Comparison of ENCODE assay signal across 31 cellular contexts in genomic region chr1:164477336-164477735, GRCh38.
"Had no signal": no experiment of that assay in that cellular context is flagged by ENCODE, and none has a peak within 500 bp of the region (broad histone marks: within the 10 kb centered on the region; RNA-seq: fewer than 3 reads in every experiment).

No MANE protein-coding gene starts in this region.

- H3K27me3 Mint-ChIP-seq: effector memory CD8-positive, alpha-beta T cell; stimulated activated naive CD8-positive, alpha-beta T cell treated with anti-CD3 and anti-CD28 coated beads, Interleukin-15, amount 100 ng/mL, for 72 hours had no signal

- H3K4me1 Mint-ChIP-seq: immature natural killer cell; memory B cell; natural killer cell; neural crest cell; stimulated activated naive CD8-positive, alpha-beta T cell treated with anti-CD3 and anti-CD28 coated beads, Interleukin-15, amount 100 ng/mL, for 72 hours had no signal

- H3K27ac Mint-ChIP-seq: effector memory CD8-positive, alpha-beta T cell; immature natural killer cell; memory B cell; natural killer cell; stimulated activated naive CD8-positive, alpha-beta T cell treated with anti-CD3 and anti-CD28 coated beads, Interleukin-15, amount 100 ng/mL, for 72 hours had no signal

- H3K4me3 Mint-ChIP-seq: effector memory CD8-positive, alpha-beta T cell; immature natural killer cell; memory B cell; natural killer cell; neural crest cell; stimulated activated naive CD8-positive, alpha-beta T cell treated with anti-CD3 and anti-CD28 coated beads, Interleukin-15, amount 100 ng/mL, for 72 hours had no signal

- FAIRE-seq: endometrium, urothelium cell line had no signal

- DNase-seq: cortex of kidney; effector memory CD8-positive, alpha-beta T cell; erythroblast; esophagus squamous epithelium; foreskin melanocyte; glutamatergic neuron; heart right ventricle; hippocampal formation; immature natural killer cell; islet precursor cell; kidney glomerular epithelial cell; left colon; left ventricle myocardium superior; lower lobe of right lung; natural killer cell; stimulated activated CD4-positive, alpha-beta T cell treated with anti-CD3 and anti-CD28 coated beads, Interleukin-12 subunit alpha, Interleukin-12 subunit beta, amount 100 ng/mL, for 4 hours; stimulated activated CD4-positive, alpha-beta T cell treated with anti-CD3 and anti-CD28 coated beads, Interleukin-1b, Interleukin-23, amount 100 ng/mL, for 48 hours; stimulated activated CD4-positive, alpha-beta T cell treated with anti-CD3 and anti-CD28 coated beads, Interleukin-4, amount 100 ng/mL, for 1 hour; stimulated activated CD8-positive, alpha-beta memory T cell treated with anti-CD3 and anti-CD28 coated beads, Interleukin-4, amount 100 ng/mL, for 48 hours; stimulated activated naive CD4-positive, alpha-beta T cell; stimulated activated naive CD8-positive, alpha-beta T cell treated with anti-CD3 and anti-CD28 coated beads, Interleukin-15, amount 100 ng/mL, for 72 hours; thyroid gland; trophoblast cell had no signal

- H3K36me3 Mint-ChIP-seq: immature natural killer cell, memory B cell, natural killer cell had no signal

- H3K36me3 ChIP-seq: esophagus squamous epithelium, heart right ventricle, lower lobe of right lung, neutrophil, prostate gland, right atrium auricular region, thyroid gland had no signal

- H3K4me3 ChIP-seq: esophagus squamous epithelium, heart right ventricle, lower lobe of right lung, prostate gland, right atrium auricular region, smooth muscle cell, thyroid gland had no signal

- H3K27me3 ChIP-seq: esophagus squamous epithelium, heart right ventricle, neutrophil, right atrium auricular region, thyroid gland had no signal

- H3K4me2 ChIP-seq: smooth muscle cell had no signal

- H3K9me3 ChIP-seq: esophagus squamous epithelium, heart right ventricle, lower lobe of right lung, neutrophil, prostate gland, right atrium auricular region, thyroid gland had no signal

- H3K9me3 Mint-ChIP-seq: immature natural killer cell had no signal

- H3K27ac ChIP-seq: esophagus squamous epithelium, heart right ventricle, lower lobe of right lung, neutrophil, prostate gland, right atrium auricular region, thyroid gland had no signal

- H3K4me1 ChIP-seq: esophagus squamous epithelium, lower lobe of right lung, prostate gland, thyroid gland had no signal
